In the genomic region with DNA sequence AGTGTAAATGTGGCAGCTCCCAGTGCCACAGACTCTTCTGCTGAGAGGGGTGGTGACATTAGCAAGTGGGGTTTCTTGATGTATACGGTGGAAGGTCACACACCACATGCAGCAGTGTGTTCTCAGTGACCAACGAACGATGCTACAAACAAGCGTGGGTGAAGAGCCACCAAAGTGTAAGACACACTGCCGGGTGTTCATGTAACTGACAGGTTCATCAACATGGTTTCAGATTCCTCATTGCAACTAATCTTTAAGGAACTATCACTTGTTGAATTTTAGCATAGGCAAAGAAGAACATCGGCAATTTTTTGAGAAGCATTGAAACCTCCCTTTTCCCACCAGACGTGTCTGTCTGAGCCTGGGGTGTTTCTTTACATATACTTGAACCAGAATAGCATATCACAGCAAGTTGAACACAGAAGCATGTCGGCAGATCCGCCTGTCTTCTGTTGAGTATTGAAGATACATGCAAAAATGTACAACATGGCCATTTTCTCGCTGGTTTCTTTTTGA, we compare ENCODE assay signal across 10 cellular contexts.
DNase-seq lines count a peak whose midpoint lies in the region; ATAC-seq and TF ChIP-seq lines count a peak whose summit lies in the region.
"Had no signal": no experiment of that assay in that cellular context is flagged by ENCODE, and none has a peak within 500 bp of the region (broad histone marks: within the 10 kb centered on the region; RNA-seq: fewer than 3 reads in every experiment).

No MANE protein-coding gene starts in this region.

- TF ChIP-seq CTCF in DOHH2 (IDR thresholded peaks at IDR 0.05; ENCODE audit: low read depth, low read length, poor library complexity, severe bottlenecking) = no peak

- no peaks in the 10 kb centered on the region for H3K9me2 ChIP-seq in DOHH2 (replicated peaks; ENCODE audit: control insufficient read depth, low read length)

- H3K4me1 ChIP-seq in DOHH2 (ENCODE audit: control insufficient read depth, low read length) (peaks cover 95% of the 10 kb centered on the region), muscle layer of duodenum (ENCODE audit: control insufficient read depth in 1 of 2, insufficient read depth in 2 of 2, low read length in 2 of 2) (peaks cover 15 to 34% of the 10 kb centered on the region in 2 donors)

- ATAC-seq in HG02678 (IDR thresholded peaks at IDR 0.05; ENCODE audit: unreplicated experiment) (peak; percentile 28), HG02588 (IDR thresholded peaks at IDR 0.05; ENCODE audit: unreplicated experiment) (no peak)

- peak overlapping the region; percentile 86 for H3K4me2 ChIP-seq in DOHH2 (ENCODE audit: low read length)

- H3K27ac ChIP-seq in DOHH2 (ENCODE audit: low read depth, low read length) (peak overlapping the region; percentile 79), muscle layer of duodenum (ENCODE audit: low read length) (peak overlapping the region; percentile 20)

- H3K79me2 ChIP-seq in DOHH2 (ENCODE audit: control insufficient read depth, low read length) = peaks cover 98% of the 10 kb centered on the region

- H4K20me1 ChIP-seq in DOHH2 (ENCODE audit: control insufficient read depth, insufficient read depth, low read depth, low read length) = no peaks in the 10 kb centered on the region

- H3K36me3 ChIP-seq in DOHH2 (ENCODE audit: control insufficient read depth, low read length) (peaks cover 56% of the 10 kb centered on the region), muscle layer of duodenum (ENCODE audit: control insufficient read depth in 1 of 2, insufficient read depth in 2 of 2, low read length in 2 of 2) (peaks cover 0 to 5% of the 10 kb centered on the region in 2 donors)

- peak; percentile 68 for DNase-seq in activated CD8-positive, alpha-beta memory T cell treated with anti-CD3 and anti-CD28 coated beads, Interleukin-2, amount 50 U/mL, for 48 hours
- DNase-seq in dedifferentiated amniotic fluid mesenchymal stem cell (ENCODE audit: extremely low spot score) = no peak
- no peak for DNase-seq in DMS53 treated with DMSO at 0.1 percent for 48 hours (lab: John Stamatoyannopoulos, UW; ENCODE audit: unreplicated experiment)
- DNase-seq in cerebellar nuclear complex (lab: John Stamatoyannopoulos, UW) = no peak
- DNase-seq: H7, NCI-H2107 had no signal

- H3K4me3 ChIP-seq in DOHH2 (ENCODE audit: low read length) (peak overlapping the region; percentile 65), muscle layer of duodenum (ENCODE audit: low read depth in 1 of 2, low read length in 2 of 2) (no peak overlapping the region)

- no peaks in the 10 kb centered on the region for H3K9me3 ChIP-seq in DOHH2 (ENCODE audit: control insufficient read depth, insufficient read depth, low read length)
- H3K9me3 ChIP-seq in muscle layer of duodenum (ENCODE audit: control insufficient read depth in 1 of 2, low read length in 2 of 2) = no peaks in the 10 kb centered on the region

- H3K27me3 ChIP-seq in DOHH2 (ENCODE audit: control insufficient read depth, low read length) (no peaks in the 10 kb centered on the region), muscle layer of duodenum (ENCODE audit: low read depth, low read length) (no peaks in the 10 kb centered on the region)

- H3F3A ChIP-seq in DOHH2 (ENCODE audit: control insufficient read depth, insufficient read depth) = peaks cover 46% of the 10 kb centered on the region
